ENCODE assay signal across 17 cellular contexts in the genomic region with DNA sequence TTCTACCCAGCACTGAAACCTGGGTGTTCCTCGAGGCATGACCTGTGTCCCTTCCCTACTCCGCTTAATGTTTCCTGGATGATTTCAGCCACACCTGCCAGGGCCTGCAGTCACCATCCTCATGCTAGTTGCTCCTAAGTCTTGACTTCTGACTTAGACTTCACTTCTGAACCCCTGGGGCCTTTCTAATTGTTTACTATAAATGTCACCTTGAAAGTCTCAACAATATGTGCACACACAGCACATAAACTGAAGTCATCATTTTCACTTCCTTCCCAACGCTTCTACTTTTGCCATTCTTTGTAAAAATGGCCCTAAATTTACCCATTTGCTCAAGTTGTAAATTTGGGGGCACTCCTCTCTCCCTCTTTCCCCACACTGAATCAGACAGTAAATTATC.
"Had no signal": no experiment of that assay in that cellular context is flagged by ENCODE, and none has a peak within 500 bp of the region (broad histone marks: within the 10 kb centered on the region; RNA-seq: fewer than 3 reads in every experiment).

No MANE protein-coding gene starts in this region.

- H3K4me3 ChIP-seq: hepatocyte, left ventricle myocardium inferior, psoas muscle, right lobe of liver, testis had no signal

- H2AFZ ChIP-seq: hepatocyte had no signal

- H3K4me2 ChIP-seq: hepatocyte had no signal

- FAIRE-seq: kidney, TTC549 had no signal

- H3K27me3 ChIP-seq: brain microvascular endothelial cell, hepatocyte, right lobe of liver, testis had no signal

- ATAC-seq: psoas muscle; stimulated activated naive CD8-positive, alpha-beta T cell treated with anti-CD3 and anti-CD28 coated beads, Interleukin-15, Interleukin-2, amounts not matched to agents 100 U/mL and 50 U/mL, for 24 hours had no signal

- H3K9me3 ChIP-seq: psoas muscle, right lobe of liver, testis had no signal

- H3K27ac ChIP-seq: brain microvascular endothelial cell, hepatocyte, psoas muscle, right lobe of liver, testis had no signal

- H3K4me1 ChIP-seq: left ventricle myocardium inferior, right lobe of liver, testis had no signal

- DNase-seq: activated B cell treated with CpG ODN at 0.5 μM for 24 hours; activated CD4-positive, alpha-beta T cell treated with anti-CD3 and anti-CD28 coated beads, Interleukin-2, amount 10 ng/mL, durations not matched to agents 7 days and 5 days; brain microvascular endothelial cell; cerebellar nuclear complex; dermis blood vessel endothelial cell; kidney; left ventricle myocardium inferior; mesenchymal stem cell; nephron progenitor cell; psoas muscle; right lobe of liver; stimulated activated CD4-positive, alpha-beta T cell treated with anti-CD3 and anti-CD28 coated beads, Interleukin-12 subunit alpha, Interleukin-12 subunit beta, amount 100 ng/mL, for 4 hours; stimulated activated CD4-positive, alpha-beta T cell treated with anti-CD3 and anti-CD28 coated beads, Interleukin-2, amount 100 ng/mL, for 48 hours; stimulated activated naive CD8-positive, alpha-beta T cell treated with anti-CD3 and anti-CD28 coated beads, Interleukin-15, Interleukin-2, amounts not matched to agents 100 U/mL and 50 U/mL, for 24 hours; testis had no signal
